In genomic region chr16:30346286-30346685, GRCh38 we compare ENCODE assay signal across 20 cellular contexts. TPM values are rescaled to one million over a fixed set of nuclear protein-coding genes. Genes with fewer than 3 reads are reported as not detected.
DNase-seq lines count a peak whose midpoint lies in the region; ATAC-seq and TF ChIP-seq lines count a peak whose summit lies in the region.
"Had no signal": no experiment of that assay in that cellular context is flagged by ENCODE, and none has a peak within 500 bp of the region (broad histone marks: within the 10 kb centered on the region; RNA-seq: fewer than 3 reads in every experiment).

No MANE protein-coding gene starts in this region.

- no peak overlapping the region for H3K4me2 ChIP-seq in SU-DHL-6 (ENCODE audit: low read depth, low read length, poor library complexity, severe bottlenecking)
- no peak overlapping the region for H3K4me2 ChIP-seq in SK-N-SH
- no peak overlapping the region for H3K4me2 ChIP-seq in hepatocyte

- no peaks in the 10 kb centered on the region for H3K4me1 Mint-ChIP-seq in neural crest cell
- H3K4me1 Mint-ChIP-seq in immature natural killer cell, result peaks cover 26 to 30% of the 10 kb centered on the region in 2 donors
- peaks cover 3% of the 10 kb centered on the region for H3K4me1 Mint-ChIP-seq in T-helper 17 cell
- H3K4me1 Mint-ChIP-seq: H9 had no signal

- no peak overlapping the region for H3K9ac ChIP-seq in SU-DHL-6 (ENCODE audit: low read length)
- H3K9ac ChIP-seq in SK-N-SH, result no peak overlapping the region
- H3K9ac ChIP-seq: BLaER1 treated with 17β-estradiol and CSF1 and Interleukin-3, amounts not matched to agents 10 nM and 100 nM had no signal

- TF ChIP-seq CTCF in SU-DHL-6 (IDR thresholded peaks at IDR 0.05; ENCODE audit: insufficient read depth, low read length, poor library complexity, severe bottlenecking) (no peak), neural crest cell (conservative IDR thresholded peaks at IDR 0.05) (no peak), SK-N-SH (IDR thresholded peaks at IDR 0.05) (no peak), hepatocyte (IDR thresholded peaks at IDR 0.05; ENCODE audit: poor library complexity) (no peak)

- H3K9me3 Mint-ChIP-seq in neural crest cell (no peaks in the 10 kb centered on the region), immature natural killer cell (no peaks in the 10 kb centered on the region)
- H3K9me3 Mint-ChIP-seq: CD8-positive, alpha-beta memory T cell; H9 had no signal

- ATAC-seq in Right ventricle myocardium inferior, result no peak
- ATAC-seq in T-helper 17 cell, result no peak
- ATAC-seq: GM12878 had no signal

- H3K36me3 Mint-ChIP-seq in neural crest cell (ENCODE audit: low read depth) (peaks cover 3% of the 10 kb centered on the region), immature natural killer cell (peaks cover 0 to 3% (median 0%) of the 10 kb centered on the region in 3 donors), T-helper 17 cell (ENCODE audit: low read depth) (no peaks in the 10 kb centered on the region)

- H3K9me2 ChIP-seq in SU-DHL-6 (replicated peaks; ENCODE audit: insufficient read depth, low read length), result no peaks in the 10 kb centered on the region
- no peaks in the 10 kb centered on the region for H3K9me2 ChIP-seq in SK-N-SH
- H3K9me2 ChIP-seq in hepatocyte (replicated peaks; ENCODE audit: insufficient read depth), result no peaks in the 10 kb centered on the region

- intact Hi-C loops in cardiac septum (cut with DNase I) (no loop called here), Right ventricle myocardium inferior (cut with DNase I) (no loop called here)

- no peaks in the 10 kb centered on the region for H3K36me3 ChIP-seq in SU-DHL-6 (ENCODE audit: low read length)
- peaks cover 6 to 11% of the 10 kb centered on the region in 2 experiments for H3K36me3 ChIP-seq in SK-N-SH (replicated peaks in 1 of 2; ENCODE audit: control insufficient read depth in 1 of 2, insufficient read depth in 2 of 2, low read length in 1 of 2)
- H3K36me3 ChIP-seq in hepatocyte (replicated peaks; ENCODE audit: insufficient read depth, low read depth), result no peaks in the 10 kb centered on the region

- H3K27me3 Mint-ChIP-seq in neural crest cell (ENCODE audit: low read depth) (no peaks in the 10 kb centered on the region), immature natural killer cell (ENCODE audit: low read depth in 3 of 3) (peaks cover 4 to 14% (median 13%) of the 10 kb centered on the region in 3 donors), T-helper 17 cell (no peaks in the 10 kb centered on the region)
- H3K27me3 Mint-ChIP-seq: CD8-positive, alpha-beta memory T cell had no signal

- H3K4me3 Mint-ChIP-seq in neural crest cell (no peak overlapping the region), immature natural killer cell (no peak overlapping the region), T-helper 17 cell (no peak overlapping the region)
- H3K4me3 Mint-ChIP-seq: CD8-positive, alpha-beta memory T cell; H9 had no signal

- H3K4me1 ChIP-seq in SK-N-SH (ENCODE audit: control insufficient read depth in 1 of 2, insufficient read depth in 2 of 2, low read depth in 1 of 2, low read length in 1 of 2) (no peaks in the 10 kb centered on the region), hepatocyte (ENCODE audit: insufficient read depth) (peaks cover 3% of the 10 kb centered on the region)

- H3K4me3 ChIP-seq in SU-DHL-6 (ENCODE audit: insufficient read depth, low read length, poor library complexity, severe bottlenecking) (no peak overlapping the region), SK-N-SH (ENCODE audit: low read depth in 2 of 2, low read length in 1 of 2) (no peak overlapping the region), hepatocyte (no peak overlapping the region)
- H3K4me3 ChIP-seq: BLaER1 treated with 17β-estradiol and CSF1 and Interleukin-3, amounts not matched to agents 10 nM and 100 nM; GM12878 had no signal

- H3K27ac Mint-ChIP-seq in neural crest cell (ENCODE audit: unreplicated experiment), result peak overlapping the region; percentile 43
- peak overlapping the region in 2 of 6 donors; percentile 6 to 72 for H3K27ac Mint-ChIP-seq in immature natural killer cell
- H3K27ac Mint-ChIP-seq in T-helper 17 cell, result no peak overlapping the region
- H3K27ac Mint-ChIP-seq: H9 had no signal

- POLR2A ChIA-PET in SK-N-SH (lab: Yijun Ruan, JAX), result interaction anchor here (1.0 kb wide), 1 partner anchor 9 kb away, joined by 3 read pairs; the partner anchor contains the start of gene CD2BP2

- peak; percentile 19 for DNase-seq in cardiac septum (ENCODE audit: low spot score)
- no peak for DNase-seq in Right ventricle myocardium inferior (ENCODE audit: missing footprints)
- DNase-seq in neural crest cell (ENCODE audit: low read depth, low spot score), result no peak
- DNase-seq in SK-N-SH, result no peak
- DNase-seq in immature natural killer cell, result no peak
- no peak for DNase-seq in hepatocyte (ENCODE audit: low spot score)
- DNase-seq in T-helper 17 cell, result no peak
- DNase-seq: 8988T; CD8-positive, alpha-beta memory T cell; COR-L47; DMS 273 treated with DMSO at 0.1 percent for 48 hours; DMS53; EL; H9 had no signal

- no peak for TF ChIP-seq EP300 in SK-N-SH (IDR thresholded peaks at IDR 0.05; ENCODE audit: borderline replicate concordance in 1 of 2, low read depth in 1 of 2, low read length in 1 of 2)

- H3K9me3 ChIP-seq in SU-DHL-6 (ENCODE audit: insufficient read depth, low read length), result no peaks in the 10 kb centered on the region
- no peaks in the 10 kb centered on the region for H3K9me3 ChIP-seq in SK-N-SH
- no peaks in the 10 kb centered on the region for H3K9me3 ChIP-seq in hepatocyte (ENCODE audit: low read depth)
- H3K9me3 ChIP-seq in T-helper 17 cell (ENCODE audit: control insufficient read depth, low read length, poor library complexity, severe bottlenecking), result no peaks in the 10 kb centered on the region
- H3K9me3 ChIP-seq: BLaER1 treated with 17β-estradiol and CSF1 and Interleukin-3, amounts not matched to agents 10 nM and 100 nM had no signal

- H4K20me1 ChIP-seq in SU-DHL-6 (ENCODE audit: low read depth, low read length) (no peaks in the 10 kb centered on the region), SK-N-SH (ENCODE audit: insufficient read depth) (peaks cover 3% of the 10 kb centered on the region; the same call in 1 of the 2 replicates), hepatocyte (ENCODE audit: insufficient read depth, poor library complexity, severe bottlenecking) (no peaks in the 10 kb centered on the region)

- H3K27me3 ChIP-seq in SU-DHL-6 (ENCODE audit: low read length) (no peaks in the 10 kb centered on the region), SK-N-SH (ENCODE audit: insufficient read depth) (no peaks in the 10 kb centered on the region), hepatocyte (no peaks in the 10 kb centered on the region)
- H3K27me3 ChIP-seq: BLaER1 treated with 17β-estradiol and CSF1 and Interleukin-3, amounts not matched to agents 10 nM and 100 nM had no signal

- 89% methylated on average over 3 of the region's 3 CpGs for WGBS in SK-N-SH (ENCODE audit: low lambda C conversion rate)
- 95% methylated on average over 3 of the region's 3 CpGs for WGBS in hepatocyte (ENCODE audit: low lambda C conversion rate, missing lambda C conversion rate)

- H2AFZ ChIP-seq in SU-DHL-6 (ENCODE audit: low read depth, low read length, severe bottlenecking), result no peak overlapping the region
- no peak overlapping the region for H2AFZ ChIP-seq in SK-N-SH (ENCODE audit: low read depth)
- H2AFZ ChIP-seq in hepatocyte, result no peak overlapping the region

- TF ChIP-seq RAD21 in SK-N-SH (IDR thresholded peaks at IDR 0.05; ENCODE audit: low read length), result no peak

- H3F3A ChIP-seq in SU-DHL-6 (ENCODE audit: insufficient read depth) (peaks cover 55% of the 10 kb centered on the region), SK-N-SH (replicated peaks; ENCODE audit: insufficient read depth) (peaks cover 9% of the 10 kb centered on the region)

- CTCF ChIA-PET in SK-N-SH (lab: Yijun Ruan, JAX), result interaction anchor here (1.3 kb wide), 1 partner anchor 63 kb away, joined by 4 read pairs; no protein-coding TSS in a partner anchor

- peaks cover 18% of the 10 kb centered on the region for H3K79me2 ChIP-seq in SU-DHL-6 (ENCODE audit: insufficient read depth, low read length)
- H3K79me2 ChIP-seq in SK-N-SH (ENCODE audit: insufficient read depth), result no peaks in the 10 kb centered on the region
- H3K79me2 ChIP-seq in hepatocyte, result no peaks in the 10 kb centered on the region

- H3K27ac ChIP-seq in SU-DHL-6 (ENCODE audit: low read depth, low read length) (peak overlapping the region; percentile 61; the same call in 1 of the 2 replicates), SK-N-SH (ENCODE audit: low read depth in 2 of 2, low read length in 1 of 2) (no peak overlapping the region), hepatocyte (no peak overlapping the region)
- H3K27ac ChIP-seq: BLaER1 treated with 17β-estradiol and CSF1 and Interleukin-3, amounts not matched to agents 10 nM and 100 nM had no signal

RNA-seq across cellular contexts. Expression of gene CD2BP2, which starts 8.8 kb away (rescaled TPM):
- total RNA-seq in cardiac septum, result 41.7 TPM
- total RNA-seq in Right ventricle myocardium inferior, result 35.0 TPM
- total RNA-seq in neural crest cell, result 74.8 and 85.2 TPM in 2 replicates
- polyA plus RNA-seq in SK-N-SH (2012; rRNA removed), result 80.8 and 85.3 TPM in 2 replicates
- polyA plus RNA-seq in SK-N-SH (2012; cell fraction: cytosol; rRNA removed), result 64.7 and 70.5 TPM in 2 replicates
- 202 and 222 TPM in 2 replicates for polyA plus RNA-seq in SK-N-SH (2012; cell fraction: nucleus; rRNA removed)
- polyA plus RNA-seq in immature natural killer cell, result 10 to 100 TPM; 39.9 to 54.3 (median 42.9) TPM
- 44.2 and 45.1 TPM in 2 replicates for total RNA-seq in hepatocyte
- polyA plus RNA-seq in hepatocyte, result 37.6 and 41.0 TPM in 2 replicates
- total RNA-seq in T-helper 17 cell, result 10 to 100 TPM; 35.5 to 44.8 TPM

RNA-seq across cellular contexts. Expression of gene TBC1D10B, which starts 24.0 kb away (rescaled TPM):
- total RNA-seq in cardiac septum, result 23.7 TPM
- 26.0 TPM for total RNA-seq in Right ventricle myocardium inferior
- total RNA-seq in neural crest cell, result 39.7 and 45.6 TPM in 2 replicates
- 15.7 and 20.5 TPM in 2 replicates for polyA plus RNA-seq in SK-N-SH (2012; rRNA removed)
- 9.0 and 13.6 TPM in 2 replicates for polyA plus RNA-seq in SK-N-SH (2012; cell fraction: cytosol; rRNA removed)
- polyA plus RNA-seq in SK-N-SH (2012; cell fraction: nucleus; rRNA removed), result 41.2 and 55.4 TPM in 2 replicates
- polyA plus RNA-seq in immature natural killer cell, result 10 to 100 TPM in 2 of 3 donors, 1 to 10 TPM in 1; 9.5 to 18.5 (median 10.1) TPM
- total RNA-seq in hepatocyte, result 21.4 and 29.3 TPM in 2 replicates
- polyA plus RNA-seq in hepatocyte, result 33.3 and 37.9 TPM in 2 replicates
- total RNA-seq in T-helper 17 cell, result 10 to 100 TPM; 27.4 to 28.8 TPM

RNA-seq across cellular contexts. Expression of gene MYL11, which starts 28.3 kb away (rescaled TPM):
- total RNA-seq in cardiac septum, result 0.59 TPM
- total RNA-seq in Right ventricle myocardium inferior, result not detected
- not detected in 2 replicates for total RNA-seq in neural crest cell
- polyA plus RNA-seq in SK-N-SH (2012; rRNA removed), result 0.23 TPM in 1 of 2 replicates, not detected in the other
- not detected in 2 replicates for polyA plus RNA-seq in SK-N-SH (2012; cell fraction: cytosol; rRNA removed)
- polyA plus RNA-seq in SK-N-SH (2012; cell fraction: nucleus; rRNA removed), result 0.08 and 0.65 TPM in 2 replicates
- 10 to 100 TPM; 10.9 to 22.2 (median 18.7) TPM for polyA plus RNA-seq in immature natural killer cell
- total RNA-seq in hepatocyte, result 4.0 TPM in 1 of 2 replicates, not detected in the other
- polyA plus RNA-seq in hepatocyte, result 2.2 and 5.3 TPM in 2 replicates
- total RNA-seq in T-helper 17 cell, result 1 to 10 TPM in 1 of 2 donors, not detected in 1; 1.8 TPM
- total RNA-seq: A673, GM12878, HT-29 had no signal
- polyA plus RNA-seq: AG04450 had no signal

RNA-seq across cellular contexts. Expression of gene SEPTIN1, which starts 36.1 kb away (rescaled TPM):
- total RNA-seq in cardiac septum (2.2 TPM), Right ventricle myocardium inferior (1.4 TPM), neural crest cell (2.3 and 2.9 TPM in 2 replicates), hepatocyte (not detected in 2 replicates), T-helper 17 cell (100 to 1,000 TPM; 192 to 220 TPM)
- polyA plus RNA-seq in SK-N-SH (2012; rRNA removed) (0.13 and 0.25 TPM in 2 replicates), immature natural killer cell (100 to 1,000 TPM; 155 to 213 (median 161) TPM), hepatocyte (1.5 and 2.3 TPM in 2 replicates)
- 0.35 and 0.43 TPM in 2 replicates for polyA plus RNA-seq in SK-N-SH (2012; cell fraction: cytosol; rRNA removed)
- 0.76 and 0.94 TPM in 2 replicates for polyA plus RNA-seq in SK-N-SH (2012; cell fraction: nucleus; rRNA removed)
- total RNA-seq: HT-29 had no signal
- polyA plus RNA-seq: AG04450 had no signal

RNA-seq across cellular contexts. Expression of gene ZNF48, which starts 48.9 kb away (rescaled TPM):
- total RNA-seq in cardiac septum (6.1 TPM), Right ventricle myocardium inferior (5.3 TPM), neural crest cell (59.9 and 60.9 TPM in 2 replicates), hepatocyte (7.7 and 8.0 TPM in 2 replicates), T-helper 17 cell (1 to 10 TPM; 6.2 to 6.7 TPM)
- polyA plus RNA-seq in SK-N-SH (2012; rRNA removed) (7.9 and 8.8 TPM in 2 replicates), immature natural killer cell (1 to 10 TPM; 4.2 to 9.3 (median 5.7) TPM), hepatocyte (6.1 and 7.1 TPM in 2 replicates)
- 7.3 and 7.6 TPM in 2 replicates for polyA plus RNA-seq in SK-N-SH (2012; cell fraction: cytosol; rRNA removed)
- polyA plus RNA-seq in SK-N-SH (2012; cell fraction: nucleus; rRNA removed), result 14.8 and 17.0 TPM in 2 replicates
